Comparison of ENCODE assay signal across 8 cellular contexts in genomic region chr22:43013355-43014061, GRCh38. TPM values are rescaled to one million over a fixed set of nuclear protein-coding genes. Genes with fewer than 3 reads are reported as not detected.
DNase-seq lines count a peak whose midpoint lies in the region; TF ChIP-seq lines count a peak whose summit lies in the region.

No MANE protein-coding gene starts in this region.

- no peaks in the 10 kb centered on the region for H3K27me3 ChIP-seq in sigmoid colon

- H3K4me3 ChIP-seq in GM12875 (ENCODE audit: low read depth, low read length) (peak overlapping the region; percentile 91), fibroblast of pulmonary artery (replicated peaks; ENCODE audit: low read depth, low read length) (peak overlapping the region; percentile 84), sigmoid colon (peak overlapping the region; percentile 89 to 96 (median 92))

- CTCF ChIA-PET in RWPE1 (lab: Yijun Ruan, JAX) = no interaction called here

- no peaks in the 10 kb centered on the region for H3K9me3 ChIP-seq in sigmoid colon

- H3K4me1 ChIP-seq in sigmoid colon = peaks cover 0 to 48% (median 44%) of the 10 kb centered on the region in 4 donors

- H3K36me3 ChIP-seq in sigmoid colon = no peaks in the 10 kb centered on the region

- intact Hi-C loops in sigmoid colon (cut with DNase I) = loop anchor here (2.0 to 10.0 kb wide), 6 partner anchors 19 to 369 kb away; partner anchors contain the start of genes ARFGAP3, ATP5MGL and CYB5R3

- WGBS in sigmoid colon, 2 donors = 16 to 17% methylated on average over 9 of the region's 9 CpGs

- no peak for TF ChIP-seq EP300 in sigmoid colon (IDR thresholded peaks at IDR 0.05)

- H3K27ac ChIP-seq in RWPE1 = peak overlapping the region; percentile 73
- H3K27ac ChIP-seq in sigmoid colon = peak overlapping the region; percentile 80 to 88 (median 87)

- TF ChIP-seq CTCF in GM12875 (IDR thresholded peaks at IDR 0.05; ENCODE audit: borderline replicate concordance, insufficient read depth, low read depth, low read length) (no peak), RWPE1 (conservative IDR thresholded peaks at IDR 0.05; ENCODE audit: low read depth) (no peak), fibroblast of pulmonary artery (IDR thresholded peaks at IDR 0.05; ENCODE audit: low read length, missing control alignments) (no peak), sigmoid colon (IDR thresholded peaks at IDR 0.05) (no peak)

- no peak for TF ChIP-seq POLR2A in sigmoid colon (IDR thresholded peaks at IDR 0.05)

- POLR2A ChIA-PET in RWPE1 (lab: Yijun Ruan, JAX; ENCODE audit: low non-redundant PET) = no interaction called here

- DNase-seq in RWPE1 (ENCODE audit: low spot score) = no peak
- no peak for DNase-seq in fibroblast of pulmonary artery (ENCODE audit: low read depth)
- DNase-seq in sigmoid colon = no peak
- DNase-seq in dedifferentiated amniotic fluid mesenchymal stem cell (ENCODE audit: extremely low spot score) = no peak
- DNase-seq in COLO829 (ENCODE audit: low spot score) = no peak
- DNase-seq in middle frontal gyrus (ENCODE audit: extremely low spot score, low spot score) = no peak
- no peak for DNase-seq in NOMO-1 treated with dmso at 0.1 percent for 144 hours (lab: John Stamatoyannopoulos, UW; ENCODE audit: unreplicated experiment)

RNA-seq across cellular contexts. Expression of gene PACSIN2, which starts 1.4 kb away (rescaled TPM):
- 10 to 100 TPM; 44.2 to 52.3 (median 48.3) TPM for total RNA-seq in sigmoid colon
- 100 to 1,000 TPM in 1 of 3 donors, 10 to 100 TPM in 2; 75.1 to 126 (median 91.4) TPM for polyA plus RNA-seq in sigmoid colon
